In the genomic region with DNA sequence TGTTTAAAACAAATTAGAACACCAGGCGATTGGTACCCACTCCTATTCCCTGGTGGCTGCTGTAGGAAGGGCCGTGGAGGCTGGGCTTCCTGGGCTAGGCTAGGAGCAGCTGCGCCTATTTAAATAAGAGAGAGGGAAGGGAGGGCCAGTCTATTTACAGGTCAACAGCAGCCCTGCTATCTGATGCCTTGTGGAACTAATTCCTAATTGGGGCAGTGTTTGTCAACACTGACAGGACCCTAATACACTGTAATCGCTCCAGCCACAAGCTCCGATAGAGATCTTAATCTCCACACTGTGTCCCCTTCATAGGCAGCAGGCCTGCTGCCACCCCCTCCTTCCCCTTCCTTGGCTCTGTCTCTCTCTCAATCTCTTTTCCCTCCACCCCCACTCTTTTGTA, we compare ENCODE assay signal across 16 cellular contexts.
DNase-seq lines count a peak whose midpoint lies in the region; ATAC-seq, FAIRE-seq and TF ChIP-seq lines count a peak whose summit lies in the region.
"Had no signal": no experiment of that assay in that cellular context is flagged by ENCODE, and none has a peak within 500 bp of the region (broad histone marks: within the 10 kb centered on the region; RNA-seq: fewer than 3 reads in every experiment).

No MANE protein-coding gene starts in this region.

- DNase-seq in GM23338 (ENCODE audit: low spot score) (peak; percentile 82), NT2/D1 (ENCODE audit: low read depth, low spot score) (peak; percentile 60), glutamatergic neuron (peak; percentile 22), mesendoderm (peak; percentile 81), small intestine (no peak), adrenal gland (no peak), GM12892 (ENCODE audit: insufficient read length) (no peak)
- DNase-seq: CD4-positive, alpha-beta memory T cell; MV-4-11; NCI-H1436; NCI-H2081; NCI-H526; NK-92 treated with Interleukin-12 subunit alpha and Interleukin-12 subunit beta, amount 100 ng/mL, for 24 hours had no signal

- H3K27ac ChIP-seq in GM23338 (ENCODE audit: low read depth), result no peak overlapping the region
- no peak overlapping the region for H3K27ac ChIP-seq in mesendoderm (ENCODE audit: low read depth, low read length)
- H3K27ac ChIP-seq in small intestine (ENCODE audit: low read depth in 1 of 2, low read length in 1 of 2), result no peak overlapping the region
- no peak overlapping the region for H3K27ac ChIP-seq in adrenal gland
- H3K27ac ChIP-seq: RWPE1, SK-N-MC had no signal

- TF ChIP-seq CTCF in GM23338 (conservative IDR thresholded peaks at IDR 0.05; ENCODE audit: low read depth in 2 of 2) (no peak; a peak in 1 of 4 replicates), glutamatergic neuron (IDR thresholded peaks at IDR 0.05; ENCODE audit: partially characterized antibody, unreplicated experiment) (no peak), adrenal gland (IDR thresholded peaks at IDR 0.05) (no peak)

- H3K4me3 ChIP-seq in GM23338, result 0 out of 2 replicates have a peak overlapping the region, but pooled peaks have one; percentile 4
- no peak overlapping the region for H3K4me3 ChIP-seq in NT2/D1 (ENCODE audit: insufficient read length, low read depth)
- H3K4me3 ChIP-seq in mesendoderm (ENCODE audit: low read length), result no peak overlapping the region
- no peak overlapping the region for H3K4me3 ChIP-seq in small intestine (ENCODE audit: low read depth in 1 of 2, low read length in 2 of 2)
- no peak overlapping the region for H3K4me3 ChIP-seq in adrenal gland
- H3K4me3 ChIP-seq: HAP-1, SK-N-MC had no signal

- no CpG with 5 or more reads among the region's 5 CpGs for WGBS in mesendoderm (ENCODE audit: extremely low coverage, insufficient coverage, low lambda C conversion rate)
- WGBS in small intestine, 3 donors, result 25 to 38% (median 29%) methylated on average over 5 of the region's 5 CpGs
- 16 to 32% (median 19%) methylated on average over 4 to 5 of the region's 5 CpGs for WGBS in adrenal gland, 4 donors

- H3K4me1 ChIP-seq in GM23338 (ENCODE audit: insufficient read depth) (peaks cover 25% of the 10 kb centered on the region), NT2/D1 (ENCODE audit: insufficient read depth, insufficient read length) (peaks cover 4% of the 10 kb centered on the region), mesendoderm (ENCODE audit: control insufficient read depth, low read depth, low read length) (peaks cover 8% of the 10 kb centered on the region), small intestine (ENCODE audit: control insufficient read depth in 2 of 2, insufficient read depth in 1 of 2, low read depth in 1 of 2, low read length in 1 of 2) (no peaks in the 10 kb centered on the region), adrenal gland (replicated peaks in 1 of 2) (no peaks in the 10 kb centered on the region)
- H3K4me1 ChIP-seq: HAP-1 had no signal

- H3K9ac ChIP-seq in NT2/D1 (ENCODE audit: insufficient read length, low read depth), result no peak overlapping the region
- H3K9ac ChIP-seq in mesendoderm (ENCODE audit: low read length), result no peak overlapping the region

- H3K18ac ChIP-seq in mesendoderm (ENCODE audit: low read length), result no peak overlapping the region

- peaks cover 3% of the 10 kb centered on the region for H3K27me3 Mint-ChIP-seq in GM23338 (ENCODE audit: insufficient read depth, low read depth, poor library complexity)
- H3K27me3 Mint-ChIP-seq in glutamatergic neuron (ENCODE audit: unreplicated experiment), result no peaks in the 10 kb centered on the region

- H3K27ac Mint-ChIP-seq in GM23338 (no peak overlapping the region; the same call in 1 of the 2 replicates), glutamatergic neuron (ENCODE audit: unreplicated experiment) (peak overlapping the region; percentile 18)
- H3K27ac Mint-ChIP-seq: CD4-positive, alpha-beta memory T cell had no signal

- no peak overlapping the region for H3K56ac ChIP-seq in mesendoderm (ENCODE audit: low read length)

- no peak overlapping the region for H3K23ac ChIP-seq in mesendoderm (ENCODE audit: low read length)

- H2BK5ac ChIP-seq in mesendoderm (ENCODE audit: low read length), result no peak overlapping the region

- H3K4me3 Mint-ChIP-seq in GM23338 (peak overlapping the region; percentile 16; the same call in 1 of the 3 replicates), glutamatergic neuron (ENCODE audit: unreplicated experiment) (no peak overlapping the region)
- H3K4me3 Mint-ChIP-seq: CD4-positive, alpha-beta memory T cell had no signal

- ATAC-seq in GM23338, result peak; percentile 98

- H3K4me2 ChIP-seq in GM23338 (peak overlapping the region; percentile 55), mesendoderm (ENCODE audit: low read length) (no peak overlapping the region)

- 0 out of 2 replicates have a peak, but pooled peaks cover 4% of the 10 kb centered on the region for H3K9me3 ChIP-seq in NT2/D1 (ENCODE audit: insufficient read depth, low read length)
- H3K9me3 ChIP-seq in small intestine (ENCODE audit: control insufficient read depth, low read depth), result no peaks in the 10 kb centered on the region
- H3K9me3 ChIP-seq in adrenal gland (replicated peaks in 1 of 3), result no peaks in the 10 kb centered on the region
- H3K9me3 ChIP-seq: HAP-1 had no signal

- no peak for TF ChIP-seq POLR2A in adrenal gland (IDR thresholded peaks at IDR 0.05)
- TF ChIP-seq POLR2A in GM12892 (IDR thresholded peaks at IDR 0.05; ENCODE audit: low read depth, low read length), result no peak

- no peak overlapping the region for H4K5ac ChIP-seq in mesendoderm (ENCODE audit: low read length)

- H3F3A ChIP-seq in GM23338 (replicated peaks; ENCODE audit: low read depth), result no peaks in the 10 kb centered on the region

- H3K9me3 Mint-ChIP-seq in GM23338, result no peaks in the 10 kb centered on the region
- no peaks in the 10 kb centered on the region for H3K9me3 Mint-ChIP-seq in glutamatergic neuron (ENCODE audit: unreplicated experiment)

- no peaks in the 10 kb centered on the region for H3K36me3 ChIP-seq in GM23338 (ENCODE audit: insufficient read depth)
- no peaks in the 10 kb centered on the region for H3K36me3 ChIP-seq in NT2/D1 (ENCODE audit: insufficient read depth, insufficient read length, low read length)
- H3K36me3 ChIP-seq in mesendoderm (ENCODE audit: control insufficient read depth, insufficient read depth, low read length), result no peaks in the 10 kb centered on the region
- no peaks in the 10 kb centered on the region for H3K36me3 ChIP-seq in small intestine (ENCODE audit: control insufficient read depth in 2 of 2, insufficient read depth in 2 of 2, low read length in 2 of 2)
- no peaks in the 10 kb centered on the region for H3K36me3 ChIP-seq in adrenal gland (replicated peaks in 1 of 2)
- H3K36me3 ChIP-seq: HAP-1 had no signal

- H4K20me1 ChIP-seq in GM23338 (replicated peaks; ENCODE audit: insufficient read depth), result no peaks in the 10 kb centered on the region

- no peak overlapping the region for H2BK15ac ChIP-seq in mesendoderm (replicated peaks; ENCODE audit: low read depth)

- no peak overlapping the region for H3K4ac ChIP-seq in mesendoderm (ENCODE audit: low read depth, low read length)

- H2AK5ac ChIP-seq in mesendoderm (ENCODE audit: low read length), result no peak overlapping the region

- no peak overlapping the region for H4K8ac ChIP-seq in mesendoderm (ENCODE audit: low read depth, low read length)

- no peak overlapping the region for H2BK120ac ChIP-seq in mesendoderm (ENCODE audit: low read depth, low read length)

- peaks cover 40% of the 10 kb centered on the region for H3K4me1 Mint-ChIP-seq in GM23338
- H3K4me1 Mint-ChIP-seq in glutamatergic neuron (ENCODE audit: low read depth, unreplicated experiment), result peaks cover 14% of the 10 kb centered on the region
- H3K4me1 Mint-ChIP-seq: CD4-positive, alpha-beta memory T cell had no signal

- no peaks in the 10 kb centered on the region for H3K9me2 ChIP-seq in GM23338 (ENCODE audit: insufficient read depth)

- H3K36me3 Mint-ChIP-seq in GM23338 (ENCODE audit: low read depth), result no peaks in the 10 kb centered on the region
- no peaks in the 10 kb centered on the region for H3K36me3 Mint-ChIP-seq in glutamatergic neuron (ENCODE audit: unreplicated experiment)
- H3K36me3 Mint-ChIP-seq: CD4-positive, alpha-beta memory T cell had no signal

- FAIRE-seq in small intestine (lab: Jason Lieb, UNC) (no peak), GM12892 (lab: Jason Lieb, UNC) (no peak)

- no peaks in the 10 kb centered on the region for H3K79me1 ChIP-seq in mesendoderm (ENCODE audit: low read length)

- H3K79me2 ChIP-seq in GM23338 (replicated peaks; ENCODE audit: insufficient read depth), result no peaks in the 10 kb centered on the region
- no peaks in the 10 kb centered on the region for H3K79me2 ChIP-seq in mesendoderm (ENCODE audit: control insufficient read depth, insufficient read depth, low read length)

- H3K27me3 ChIP-seq in GM23338 (ENCODE audit: insufficient read depth) (no peaks in the 10 kb centered on the region), NT2/D1 (ENCODE audit: insufficient read depth, insufficient read length) (peaks cover 28% of the 10 kb centered on the region), mesendoderm (ENCODE audit: insufficient read depth, low read length, poor library complexity) (no peaks in the 10 kb centered on the region), small intestine (ENCODE audit: control insufficient read depth in 2 of 2, insufficient read depth in 2 of 2, low read length in 2 of 2) (peaks cover 0 to 2% of the 10 kb centered on the region in 2 donors), adrenal gland (no peaks in the 10 kb centered on the region)

- H2AFZ ChIP-seq in GM23338, result peak overlapping the region; percentile 56

- intact Hi-C loops in adrenal gland (cut with DNase I), result no loop called here

TF ChIP-seq in GM23338, 12 proteins besides CTCF, POLR2A, EP300 and RAD21 (continues in another document):
- TF ChIP-seq STAT1 (IDR thresholded peaks at IDR 0.05; ENCODE audit: unreplicated experiment), result no peak
- TF ChIP-seq POLR2AphosphoS5 (IDR thresholded peaks at IDR 0.05; ENCODE audit: low read depth), result no peak
- no peak for TF ChIP-seq ETS1 (IDR thresholded peaks at IDR 0.05)
- no peak for TF ChIP-seq JUNB (IDR thresholded peaks at IDR 0.05; ENCODE audit: unreplicated experiment)
- TF ChIP-seq ZNF331 (CRISPR knock-in tag; IDR thresholded peaks at IDR 0.05; ENCODE audit: low read depth), result no peak
- TF ChIP-seq NANOG (IDR thresholded peaks at IDR 0.05; ENCODE audit: borderline replicate concordance), result no peak

Comparison
In these comparisons a context has a peak if more than half of its experiments do, and no peak if none do; other contexts are left out.
1. DNase-seq: peak in GM23338 (single experiment), NT2/D1 (single experiment), glutamatergic neuron (single experiment) and mesendoderm (single experiment); none in small intestine (single experiment), adrenal gland (0 of 7) and GM12892 (single experiment).